Comparison of ENCODE assay signal across 15 cellular contexts in the genomic region with DNA sequence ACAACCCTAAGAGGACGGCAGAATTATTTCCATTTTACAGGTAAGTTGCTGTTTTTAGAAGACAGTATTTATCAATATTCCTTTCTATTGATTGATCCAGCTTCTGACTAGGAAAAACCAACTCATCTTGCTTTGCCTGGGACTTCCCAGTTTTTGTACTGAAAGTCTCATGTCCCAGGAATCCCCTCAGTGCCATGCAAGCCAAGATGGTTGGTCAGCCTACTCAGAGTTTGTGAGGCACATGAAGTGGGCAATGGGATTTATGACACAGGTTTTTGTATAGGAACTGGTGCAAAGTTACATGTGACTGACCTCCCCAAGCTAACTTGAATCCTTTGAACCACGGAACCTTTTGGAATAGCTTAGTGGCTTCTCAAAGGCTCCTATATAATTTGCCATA.
"Had no signal": no experiment of that assay in that cellular context is flagged by ENCODE, and none has a peak within 500 bp of the region (broad histone marks: within the 10 kb centered on the region; RNA-seq: fewer than 3 reads in every experiment).

No MANE protein-coding gene starts in this region.

- H3K4me1 ChIP-seq: prostate gland had no signal

- H3K9me3 ChIP-seq: prostate gland, right atrium auricular region, upper lobe of right lung had no signal

- H3K27ac ChIP-seq: foreskin keratinocyte, prostate gland, right atrium auricular region, upper lobe of right lung had no signal

- H3K9me3 Mint-ChIP-seq: activated T-cell treated with anti-CD3 and anti-CD28 coated beads, Interleukin-2, amount 50 U/mL, for 72 hours; dendritic cell treated with granulocyte-macrophage colony-stimulating factor and Interleukin-4, amounts not matched to agents 40 ng/mL and 50 ng/mL, for 4 days; nephron progenitor cell had no signal

- H3K27me3 Mint-ChIP-seq: dendritic cell treated with granulocyte-macrophage colony-stimulating factor and Interleukin-4, amounts not matched to agents 40 ng/mL and 50 ng/mL, for 4 days had no signal

- H3K36me3 ChIP-seq: prostate gland, right atrium auricular region, upper lobe of right lung had no signal

- H3K27ac Mint-ChIP-seq: activated T-cell treated with anti-CD3 and anti-CD28 coated beads, Interleukin-2, amount 50 U/mL, for 72 hours; dendritic cell treated with granulocyte-macrophage colony-stimulating factor and Interleukin-4, amounts not matched to agents 40 ng/mL and 50 ng/mL, for 4 days had no signal

- DNase-seq: activated CD4-positive, alpha-beta T cell treated with anti-CD3 and anti-CD28 coated beads, Interleukin-2, amount 50 U/mL, for 4 hours; activated effector memory CD4-positive, alpha-beta T cell treated with anti-CD3 and anti-CD28 coated beads, Interleukin-2, amount 50 U/mL, for 16 hours; activated naive CD4-positive, alpha-beta T cell treated with anti-CD3 and anti-CD28 coated beads, Interleukin-2, amount 50 U/mL, for 16 hours; activated T-cell treated with anti-CD3 and anti-CD28 coated beads, Interleukin-2, amount 50 U/mL, for 72 hours; effector CD8-positive, alpha-beta T cell; foreskin keratinocyte; nephron progenitor cell; occipital lobe; stimulated activated naive CD8-positive, alpha-beta T cell treated with anti-CD3 and anti-CD28 coated beads, Interleukin-15, Interleukin-2, amounts not matched to agents 100 U/mL and 50 U/mL, for 24 hours; upper lobe of right lung had no signal

- H3K4me3 Mint-ChIP-seq: activated T-cell treated with anti-CD3 and anti-CD28 coated beads, Interleukin-2, amount 50 U/mL, for 72 hours; dendritic cell treated with granulocyte-macrophage colony-stimulating factor and Interleukin-4, amounts not matched to agents 40 ng/mL and 50 ng/mL, for 4 days; nephron progenitor cell had no signal

- H3K4me3 ChIP-seq: prostate gland, right atrium auricular region, upper lobe of right lung had no signal

- ATAC-seq: activated T-cell treated with anti-CD3 and anti-CD28 coated beads, Interleukin-2, amount 50 U/mL, for 72 hours; esophagus mucosa; foreskin keratinocyte; left lobe of liver; stimulated activated naive CD8-positive, alpha-beta T cell treated with anti-CD3 and anti-CD28 coated beads, Interleukin-15, Interleukin-2, amounts not matched to agents 100 U/mL and 50 U/mL, for 24 hours had no signal

- H3K27me3 ChIP-seq: foreskin keratinocyte, right atrium auricular region, upper lobe of right lung had no signal
